1 cellular context compared by ENCODE assay signal in the genomic region with DNA sequence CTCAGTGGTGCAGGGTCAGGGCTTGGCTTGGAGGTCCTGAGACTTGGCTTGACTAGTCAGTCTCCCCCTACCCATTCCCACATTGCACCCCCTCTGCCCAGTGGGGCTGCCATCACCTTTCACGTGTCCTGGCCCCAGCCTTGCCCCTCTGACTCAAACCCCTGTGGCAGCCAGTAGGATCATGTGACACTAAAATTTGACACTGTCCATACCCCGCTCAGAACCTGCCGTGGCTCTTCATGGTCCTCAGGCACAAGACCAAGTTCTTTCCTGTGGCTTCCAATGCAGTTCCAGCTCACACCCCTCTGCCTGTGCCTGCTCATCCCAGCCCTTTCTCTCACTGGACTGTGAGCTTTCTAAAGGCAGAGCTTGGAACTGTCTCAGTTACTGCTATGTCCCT.
TF ChIP-seq lines count a peak whose summit lies in the region.

No MANE protein-coding gene starts in this region.

TF ChIP-seq in IMR-90, 13 proteins besides CTCF, POLR2A, EP300 and RAD21:
- TF ChIP-seq BHLHE40 (IDR thresholded peaks at IDR 0.05; ENCODE audit: low read depth, low read length) (no peak), SMC3 (IDR thresholded peaks at IDR 0.05; ENCODE audit: low read depth, low read length) (no peak), MAZ (IDR thresholded peaks at IDR 0.05; ENCODE audit: borderline replicate concordance, low read depth, low read length) (no peak), NFE2L2 (IDR thresholded peaks at IDR 0.05; ENCODE audit: low read depth, low read length) (no peak), FOS (IDR thresholded peaks at IDR 0.05; ENCODE audit: low read depth, low read length) (no peak), CEBPB (IDR thresholded peaks at IDR 0.05; ENCODE audit: low read depth, low read length) (no peak), MXI1 (IDR thresholded peaks at IDR 0.05; ENCODE audit: borderline replicate concordance, low read depth, low read length) (no peak), RFX5 (IDR thresholded peaks at IDR 0.05; ENCODE audit: low read depth, low read length) (no peak), MAFK (IDR thresholded peaks at IDR 0.05; ENCODE audit: low read depth, low read length) (no peak), RCOR1 (IDR thresholded peaks at IDR 0.05; ENCODE audit: insufficient replicate concordance, low read length) (no peak), CHD1 (IDR thresholded peaks at IDR 0.05; ENCODE audit: low read depth, low read length) (no peak)
- TF ChIP-seq, protein P1, sequence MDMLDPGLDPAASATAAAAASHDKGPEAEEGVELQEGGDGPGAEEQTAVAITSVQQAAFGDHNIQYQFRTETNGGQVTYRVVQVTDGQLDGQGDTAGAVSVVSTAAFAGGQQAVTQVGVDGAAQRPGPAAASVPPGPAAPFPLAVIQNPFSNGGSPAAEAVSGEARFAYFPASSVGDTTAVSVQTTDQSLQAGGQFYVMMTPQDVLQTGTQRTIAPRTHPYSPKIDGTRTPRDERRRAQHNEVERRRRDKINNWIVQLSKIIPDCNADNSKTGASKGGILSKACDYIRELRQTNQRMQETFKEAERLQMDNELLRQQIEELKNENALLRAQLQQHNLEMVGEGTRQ (IDR thresholded peaks at IDR 0.05; ENCODE audit: low read depth, low read length), result no peak
- TF ChIP-seq, protein P2, sequence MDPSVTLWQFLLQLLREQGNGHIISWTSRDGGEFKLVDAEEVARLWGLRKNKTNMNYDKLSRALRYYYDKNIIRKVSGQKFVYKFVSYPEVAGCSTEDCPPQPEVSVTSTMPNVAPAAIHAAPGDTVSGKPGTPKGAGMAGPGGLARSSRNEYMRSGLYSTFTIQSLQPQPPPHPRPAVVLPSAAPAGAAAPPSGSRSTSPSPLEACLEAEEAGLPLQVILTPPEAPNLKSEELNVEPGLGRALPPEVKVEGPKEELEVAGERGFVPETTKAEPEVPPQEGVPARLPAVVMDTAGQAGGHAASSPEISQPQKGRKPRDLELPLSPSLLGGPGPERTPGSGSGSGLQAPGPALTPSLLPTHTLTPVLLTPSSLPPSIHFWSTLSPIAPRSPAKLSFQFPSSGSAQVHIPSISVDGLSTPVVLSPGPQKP (IDR thresholded peaks at IDR 0.05; ENCODE audit: borderline replicate concordance, low read depth, low read length), result no peak
